In genomic region chr2:46339676-46340459, GRCh38 we compare ENCODE assay signal across 1 cellular context.
TF ChIP-seq lines count a peak whose summit lies in the region.

No MANE protein-coding gene starts in this region.

TF ChIP-seq in K562, 482 proteins besides CTCF, POLR2A, EP300 and RAD21 (continued from another document and continues in another):
- TF ChIP-seq, protein P1, sequence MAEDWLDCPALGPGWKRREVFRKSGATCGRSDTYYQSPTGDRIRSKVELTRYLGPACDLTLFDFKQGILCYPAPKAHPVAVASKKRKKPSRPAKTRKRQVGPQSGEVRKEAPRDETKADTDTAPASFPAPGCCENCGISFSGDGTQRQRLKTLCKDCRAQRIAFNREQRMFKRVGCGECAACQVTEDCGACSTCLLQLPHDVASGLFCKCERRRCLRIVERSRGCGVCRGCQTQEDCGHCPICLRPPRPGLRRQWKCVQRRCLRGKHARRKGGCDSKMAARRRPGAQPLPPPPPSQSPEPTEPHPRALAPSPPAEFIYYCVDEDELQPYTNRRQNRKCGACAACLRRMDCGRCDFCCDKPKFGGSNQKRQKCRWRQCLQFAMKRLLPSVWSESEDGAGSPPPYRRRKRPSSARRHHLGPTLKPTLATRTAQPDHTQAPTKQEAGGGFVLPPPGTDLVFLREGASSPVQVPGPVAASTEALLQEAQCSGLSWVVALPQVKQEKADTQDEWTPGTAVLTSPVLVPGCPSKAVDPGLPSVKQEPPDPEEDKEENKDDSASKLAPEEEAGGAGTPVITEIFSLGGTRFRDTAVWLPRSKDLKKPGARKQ (CRISPR knock-in tag; IDR thresholded peaks at IDR 0.05) = no peak
- TF ChIP-seq, protein P2, sequence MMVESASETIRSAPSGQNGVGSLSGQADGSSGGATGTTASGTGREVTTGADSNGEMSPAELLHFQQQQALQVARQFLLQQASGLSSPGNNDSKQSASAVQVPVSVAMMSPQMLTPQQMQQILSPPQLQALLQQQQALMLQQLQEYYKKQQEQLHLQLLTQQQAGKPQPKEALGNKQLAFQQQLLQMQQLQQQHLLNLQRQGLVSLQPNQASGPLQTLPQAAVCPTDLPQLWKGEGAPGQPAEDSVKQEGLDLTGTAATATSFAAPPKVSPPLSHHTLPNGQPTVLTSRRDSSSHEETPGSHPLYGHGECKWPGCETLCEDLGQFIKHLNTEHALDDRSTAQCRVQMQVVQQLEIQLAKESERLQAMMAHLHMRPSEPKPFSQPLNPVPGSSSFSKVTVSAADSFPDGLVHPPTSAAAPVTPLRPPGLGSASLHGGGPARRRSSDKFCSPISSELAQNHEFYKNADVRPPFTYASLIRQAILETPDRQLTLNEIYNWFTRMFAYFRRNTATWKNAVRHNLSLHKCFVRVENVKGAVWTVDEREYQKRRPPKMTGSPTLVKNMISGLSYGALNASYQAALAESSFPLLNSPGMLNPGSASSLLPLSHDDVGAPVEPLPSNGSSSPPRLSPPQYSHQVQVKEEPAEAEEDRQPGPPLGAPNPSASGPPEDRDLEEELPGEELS (CRISPR knock-in tag; IDR thresholded peaks at IDR 0.05; ENCODE audit: borderline replicate concordance) = no peak
- TF ChIP-seq ZNF639 (CRISPR knock-in tag; conservative IDR thresholded peaks at IDR 0.05 in 1 of 2, IDR thresholded peaks at IDR 0.05 in 1 of 2) (peak in 1 of 2 experiments; percentile 95; a peak in 2 of 4 replicates), ZNF778 (CRISPR knock-in tag; IDR thresholded peaks at IDR 0.05) (no peak), GATAD2B (IDR thresholded peaks at IDR 0.05; ENCODE audit: borderline replicate concordance) (peak; percentile 91), SMARCC2 (IDR thresholded peaks at IDR 0.05; ENCODE audit: low read depth) (peak; percentile 95), ZNF592 (IDR thresholded peaks at IDR 0.05) (peak; percentile 82), ZFP30 (CRISPR knock-in tag; IDR thresholded peaks at IDR 0.05; ENCODE audit: borderline replicate concordance) (no peak), MYC (IDR thresholded peaks at IDR 0.05; ENCODE audit: low read depth, low read length) (peak; percentile 98), MYC (CRISPR knock-in tag; IDR thresholded peaks at IDR 0.05; ENCODE audit: borderline replicate concordance, low read depth) (no peak), STAT5B (CRISPR knock-in tag; IDR thresholded peaks at IDR 0.05) (no peak), ZNF512 (tag; IDR thresholded peaks at IDR 0.05) (no peak), SMARCA4 (IDR thresholded peaks at IDR 0.05) (peak; percentile 98), ILF3 (IDR thresholded peaks at IDR 0.05; ENCODE audit: borderline replicate concordance) (no peak), MAX (CRISPR knock-in tag; IDR thresholded peaks at IDR 0.05) (peak; percentile 93), MCM2 (IDR thresholded peaks at IDR 0.05; ENCODE audit: low read depth) (no peak), ZNF224 (CRISPR knock-in tag; IDR thresholded peaks at IDR 0.05) (no peak), TRIM25 (IDR thresholded peaks at IDR 0.05; ENCODE audit: borderline replicate concordance) (no peak), ZNF830 (CRISPR knock-in tag; IDR thresholded peaks at IDR 0.05) (0 out of 2 replicates have a peak, but pooled peaks have one; percentile 52), POLR2B (IDR thresholded peaks at IDR 0.05; ENCODE audit: low read depth, partially characterized antibody) (no peak), SMARCA5 (IDR thresholded peaks at IDR 0.05) (no peak), LEF1 (IDR thresholded peaks at IDR 0.05) (peak; percentile 89), ZNF75A (CRISPR knock-in tag; IDR thresholded peaks at IDR 0.05) (peak; percentile 66), ZNF184 (CRISPR knock-in tag; IDR thresholded peaks at IDR 0.05) (no peak), CTBP1 (IDR thresholded peaks at IDR 0.05; ENCODE audit: borderline replicate concordance) (peak; percentile 90; the same call in 1 of the 2 replicates), MAFF (IDR thresholded peaks at IDR 0.05; ENCODE audit: low read length) (peak; percentile 42; the same call in 1 of the 2 replicates), PHB2 (IDR thresholded peaks at IDR 0.05; ENCODE audit: low read depth) (peak; percentile 84; the same call in 1 of the 2 replicates), ZNF282 (CRISPR knock-in tag; IDR thresholded peaks at IDR 0.05) (no peak), HDAC1 (IDR thresholded peaks at IDR 0.05) (peak in 1 of 2 experiments; percentile 86; a peak in 3 of 4 replicates), KAT7 (CRISPR knock-in tag; IDR thresholded peaks at IDR 0.05; ENCODE audit: borderline replicate concordance) (no peak; the same call in 1 of the 2 replicates), ZC3H8 (IDR thresholded peaks at IDR 0.05) (no peak), PTTG1 (tag; IDR thresholded peaks at IDR 0.05; ENCODE audit: low read depth) (no peak), UBTF (IDR thresholded peaks at IDR 0.05; ENCODE audit: borderline replicate concordance in 1 of 2, low read depth in 2 of 2, low read length in 2 of 2) (peak; percentile 71 to 86; a peak in 2 of 4 replicates), ZFPM2 (CRISPR knock-in tag; IDR thresholded peaks at IDR 0.05) (no peak), PYGO2 (tag; IDR thresholded peaks at IDR 0.05) (peak; percentile 65; the same call in 1 of the 2 replicates), LARP7 (IDR thresholded peaks at IDR 0.05) (no peak), RCOR1 (IDR thresholded peaks at IDR 0.05; ENCODE audit: borderline replicate concordance in 1 of 2, low read depth in 2 of 2, low read length in 2 of 2) (peak; percentile 78 to 96), ZNF12 (CRISPR knock-in tag; IDR thresholded peaks at IDR 0.05) (no peak)
- TF ChIP-seq, protein P3, sequence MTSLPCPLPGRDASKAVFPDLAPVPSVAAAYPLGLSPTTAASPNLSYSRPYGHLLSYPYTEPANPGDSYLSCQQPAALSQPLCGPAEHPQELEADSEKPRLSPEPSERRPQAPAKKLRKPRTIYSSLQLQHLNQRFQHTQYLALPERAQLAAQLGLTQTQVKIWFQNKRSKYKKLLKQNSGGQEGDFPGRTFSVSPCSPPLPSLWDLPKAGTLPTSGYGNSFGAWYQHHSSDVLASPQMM (CRISPR knock-in tag; IDR thresholded peaks at IDR 0.05) = no peak
- TF ChIP-seq, protein P4, sequence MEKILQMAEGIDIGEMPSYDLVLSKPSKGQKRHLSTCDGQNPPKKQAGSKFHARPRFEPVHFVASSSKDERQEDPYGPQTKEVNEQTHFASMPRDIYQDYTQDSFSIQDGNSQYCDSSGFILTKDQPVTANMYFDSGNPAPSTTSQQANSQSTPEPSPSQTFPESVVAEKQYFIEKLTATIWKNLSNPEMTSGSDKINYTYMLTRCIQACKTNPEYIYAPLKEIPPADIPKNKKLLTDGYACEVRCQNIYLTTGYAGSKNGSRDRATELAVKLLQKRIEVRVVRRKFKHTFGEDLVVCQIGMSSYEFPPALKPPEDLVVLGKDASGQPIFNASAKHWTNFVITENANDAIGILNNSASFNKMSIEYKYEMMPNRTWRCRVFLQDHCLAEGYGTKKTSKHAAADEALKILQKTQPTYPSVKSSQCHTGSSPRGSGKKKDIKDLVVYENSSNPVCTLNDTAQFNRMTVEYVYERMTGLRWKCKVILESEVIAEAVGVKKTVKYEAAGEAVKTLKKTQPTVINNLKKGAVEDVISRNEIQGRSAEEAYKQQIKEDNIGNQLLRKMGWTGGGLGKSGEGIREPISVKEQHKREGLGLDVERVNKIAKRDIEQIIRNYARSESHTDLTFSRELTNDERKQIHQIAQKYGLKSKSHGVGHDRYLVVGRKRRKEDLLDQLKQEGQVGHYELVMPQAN (IDR thresholded peaks at IDR 0.05; ENCODE audit: borderline replicate concordance) = peak; percentile 41; the same call in 1 of the 2 replicates
